Comparison of ENCODE assay signal across 17 cellular contexts in genomic region chr2:179581605-179582004, GRCh38.
DNase-seq lines count a peak whose midpoint lies in the region; ATAC-seq and TF ChIP-seq lines count a peak whose summit lies in the region.
"Had no signal": no experiment of that assay in that cellular context is flagged by ENCODE, and none has a peak within 500 bp of the region (broad histone marks: within the 10 kb centered on the region; RNA-seq: fewer than 3 reads in every experiment).

No MANE protein-coding gene starts in this region.

- no peak overlapping the region for H3K27ac Mint-ChIP-seq in Calu3 (ENCODE audit: unreplicated experiment)
- H3K27ac Mint-ChIP-seq: CD8-positive, alpha-beta T cell; T-cell had no signal

- CTCF ChIA-PET in Calu3 (lab: Charles Lee) = no interaction called here

- H3K4me1 Mint-ChIP-seq in Calu3 (ENCODE audit: low read depth, unreplicated experiment) = peaks cover 21% of the 10 kb centered on the region
- H3K4me1 Mint-ChIP-seq: T-cell had no signal

- H2BK5ac ChIP-seq in neuronal stem cell (ENCODE audit: low read length) = no peak overlapping the region

- no peaks in the 10 kb centered on the region for H3K36me3 Mint-ChIP-seq in Calu3 (ENCODE audit: insufficient read depth, unreplicated experiment)
- H3K36me3 Mint-ChIP-seq: CD8-positive, alpha-beta T cell; T-cell had no signal

- DNase-seq in DMS53 (lab: John Stamatoyannopoulos, UW) = peak; percentile 21
- no peak for DNase-seq in DMS53 treated with DMSO at 0.1 percent for 48 hours (lab: John Stamatoyannopoulos, UW; ENCODE audit: unreplicated experiment)
- DNase-seq in HT1080 (ENCODE audit: low read depth) = peak; percentile 89
- DNase-seq in SJCRH30 = peak; percentile 21 to 50
- no peak for DNase-seq in neuronal stem cell (ENCODE audit: low spot score)
- no peak for DNase-seq in Calu3
- no peak for DNase-seq in iPS-NIHi7 (ENCODE audit: extremely low spot score)
- DNase-seq: CD8-positive, alpha-beta T cell; KBM-7; NCI-H1105 treated with DMSO at 0.1 percent for 48 hours; NCI-H1694 treated with DMSO at 0.1 percent for 48 hours; NCI-H2107; NCI-H446 treated with DMSO at 0.1 percent for 48 hours; NCI-H748 treated with DMSO at 0.1 percent for 48 hours; T-cell had no signal

- no peak overlapping the region for H3K14ac ChIP-seq in neuronal stem cell (ENCODE audit: low read length)

- H3K27me3 Mint-ChIP-seq in Calu3 (ENCODE audit: unreplicated experiment) = no peaks in the 10 kb centered on the region
- H3K27me3 Mint-ChIP-seq: T-cell had no signal

- H3K4ac ChIP-seq in neuronal stem cell (ENCODE audit: low read length) = no peak overlapping the region

- H3K36me3 ChIP-seq in SJCRH30 = no peaks in the 10 kb centered on the region
- no peaks in the 10 kb centered on the region for H3K36me3 ChIP-seq in neuronal stem cell (replicated peaks in 1 of 2; ENCODE audit: control insufficient read depth in 2 of 2, insufficient read depth in 2 of 2, low read length in 2 of 2)
- H3K36me3 ChIP-seq: BLaER1 had no signal

- BruUV-seq in Calu3 (replicated peaks; lab: Mats Ljungman, UMichigan) = no TSS peak

- H3K4me2 ChIP-seq in neuronal stem cell (ENCODE audit: insufficient read depth, low read length, poor library complexity, severe bottlenecking) = no peak overlapping the region
- H3K4me2 ChIP-seq: BLaER1 had no signal

- H3K27ac ChIP-seq in SJCRH30 (no peak overlapping the region), neuronal stem cell (replicated peaks; ENCODE audit: low read length) (no peak overlapping the region)
- H3K27ac ChIP-seq: BLaER1 had no signal

- WGBS in neuronal stem cell (ENCODE audit: extremely low coverage in 2 of 2, insufficient read length in 2 of 2, insufficient replicate concordance in 1 of 2), 2 donors = no CpG with 5 or more reads among the region's 1 CpG

- H3K4me3 ChIP-seq in SJCRH30 = peak overlapping the region; percentile 24
- H3K4me3 ChIP-seq in neuronal stem cell (ENCODE audit: low read length in 2 of 2) = peak overlapping the region in 1 of 2 donors; percentile 13
- H3K4me3 ChIP-seq: BLaER1 had no signal

- H3K9me3 Mint-ChIP-seq in Calu3 (ENCODE audit: low read depth, unreplicated experiment) = no peaks in the 10 kb centered on the region
- H3K9me3 Mint-ChIP-seq: CD8-positive, alpha-beta T cell; T-cell had no signal

- H2BK15ac ChIP-seq in neuronal stem cell (ENCODE audit: low read length) = no peak overlapping the region

- peak overlapping the region; percentile 64 for H2AFZ ChIP-seq in neuronal stem cell (ENCODE audit: low read length)

- H3K18ac ChIP-seq in neuronal stem cell (ENCODE audit: low read length) = no peak overlapping the region

- no peak overlapping the region for H3K9ac ChIP-seq in neuronal stem cell (ENCODE audit: low read depth, low read length, poor library complexity)
- H3K9ac ChIP-seq: BLaER1 had no signal

- no peak overlapping the region for H3K4me3 Mint-ChIP-seq in Calu3 (ENCODE audit: low read depth, unreplicated experiment)
- H3K4me3 Mint-ChIP-seq: CD8-positive, alpha-beta T cell; T-cell had no signal

- no peaks in the 10 kb centered on the region for H3K27me3 ChIP-seq in SJCRH30
- H3K27me3 ChIP-seq in neuronal stem cell (ENCODE audit: control insufficient read depth in 3 of 3, insufficient read depth in 3 of 3, low read depth in 1 of 3, low read length in 3 of 3) = no peaks in the 10 kb centered on the region
- H3K27me3 ChIP-seq: BLaER1 had no signal

- H3K4me1 ChIP-seq in SJCRH30 = no peaks in the 10 kb centered on the region; the same call in 1 of the 2 replicates
- H3K4me1 ChIP-seq in neuronal stem cell (ENCODE audit: control insufficient read depth in 2 of 2, insufficient read depth in 1 of 2, low read depth in 1 of 2, low read length in 2 of 2) = no peaks in the 10 kb centered on the region
- H3K4me1 ChIP-seq: BLaER1 had no signal

- intact Hi-C loops in Calu3 (cut with micrococcal nuclease; ENCODE audit: unreplicated experiment) = loop anchor here (2.0 kb wide), 2 partner anchors 25 to 121 kb away; no protein-coding TSS in a partner anchor

- H4K8ac ChIP-seq in neuronal stem cell (ENCODE audit: low read depth, low read length) = no peak overlapping the region

- ATAC-seq in esophagus mucosa = no peak
- ATAC-seq: CD8-positive, alpha-beta T cell; T-cell had no signal

- H3K23ac ChIP-seq in neuronal stem cell (ENCODE audit: low read depth, low read length, poor library complexity) = no peak overlapping the region

- no peak overlapping the region for H2BK12ac ChIP-seq in neuronal stem cell (ENCODE audit: low read length)

- no peaks in the 10 kb centered on the region for H3K79me1 ChIP-seq in neuronal stem cell (ENCODE audit: low read depth, low read length)

- TF ChIP-seq CTCF in Calu3 (IDR thresholded peaks at IDR 0.05; ENCODE audit: unreplicated experiment) = no peak

- H4K91ac ChIP-seq in neuronal stem cell (ENCODE audit: low read depth, low read length, poor library complexity) = no peak overlapping the region

- H3K9me3 ChIP-seq in SJCRH30 (replicated peaks) = no peaks in the 10 kb centered on the region
- H3K9me3 ChIP-seq in neuronal stem cell (replicated peaks in 1 of 2; ENCODE audit: control insufficient read depth in 2 of 2, insufficient read depth in 1 of 2, low read depth in 1 of 2, low read length in 2 of 2) = no peaks in the 10 kb centered on the region
- H3K9me3 ChIP-seq: BLaER1 had no signal

- H2BK120ac ChIP-seq in neuronal stem cell (ENCODE audit: low read depth, low read length) = no peak overlapping the region

- H2AK5ac ChIP-seq in neuronal stem cell (ENCODE audit: low read depth, low read length) = no peak overlapping the region

Comparison
In these comparisons a context has a peak if more than half of its experiments do, and no peak if none do; other contexts are left out.
1. DNase-seq: peak in DMS53 (single experiment), HT1080 (single experiment) and SJCRH30 (2 of 2); none in DMS53 treated with DMSO at 0.1 percent for 48 hours (single experiment), neuronal stem cell (single experiment), Calu3 (single experiment) and iPS-NIHi7 (single experiment).